ENCODE assay signal across 18 cellular contexts in the genomic region with DNA sequence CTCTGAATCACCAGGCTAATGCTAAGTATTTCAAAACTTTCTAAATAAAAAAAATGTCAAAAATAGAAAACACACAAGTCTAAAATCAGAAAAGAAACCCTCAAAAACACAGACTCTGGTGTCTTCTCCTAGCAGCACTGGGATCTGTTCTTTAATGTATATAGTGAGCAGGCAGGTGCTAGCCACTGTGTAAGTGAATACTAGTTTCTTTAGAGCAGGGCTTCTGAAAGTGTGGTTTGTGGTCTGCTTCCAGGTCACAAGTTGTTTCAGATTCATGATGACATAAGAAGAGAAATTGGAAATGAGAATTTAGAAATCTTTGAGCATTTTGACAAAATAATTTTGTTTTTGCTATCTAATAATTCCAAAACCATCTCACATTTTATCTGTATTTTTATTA.
A peak's percentile ranks its signal among the peaks of the same experiment; 100 is the strongest.
DNase-seq lines count a peak whose midpoint lies in the region; ATAC-seq and TF ChIP-seq lines count a peak whose summit lies in the region.
"Had no signal": no experiment of that assay in that cellular context is flagged by ENCODE, and none has a peak within 500 bp of the region (broad histone marks: within the 10 kb centered on the region; RNA-seq: fewer than 3 reads in every experiment).

No MANE protein-coding gene starts in this region.

- ATAC-seq in GM21381 (IDR thresholded peaks at IDR 0.05; ENCODE audit: unreplicated experiment) (no peak), HG02588 (IDR thresholded peaks at IDR 0.05; ENCODE audit: unreplicated experiment) (no peak)
- ATAC-seq: CD8-positive, alpha-beta T cell; Right ventricle myocardium inferior had no signal

- peak overlapping the region; percentile 61 for H3K27ac ChIP-seq in KMS-11
- H3K27ac ChIP-seq: BLaER1 treated with 17β-estradiol and CSF1 and Interleukin-3, amounts not matched to agents 10 nM and 100 nM; Peyer's patch; SK-N-MC had no signal

- peaks cover 58% of the 10 kb centered on the region for H3K4me1 ChIP-seq in KMS-11 (ENCODE audit: low read depth, poor library complexity, severe bottlenecking)
- H3K4me1 ChIP-seq: BLaER1 treated with 17β-estradiol and CSF1 and Interleukin-3, amounts not matched to agents 10 nM and 100 nM; Peyer's patch had no signal

- DNase-seq in RPMI8226 (peak; percentile 83), choroid plexus epithelial cell (ENCODE audit: low read depth) (peak; percentile 58), NCI-H1048 (lab: John Stamatoyannopoulos, UW) (no peak), NCI-H1694 treated with DMSO at 0.1 percent for 48 hours (lab: John Stamatoyannopoulos, UW) (no peak)
- DNase-seq: Calu3; CD8-positive, alpha-beta T cell; H7; HFFc6; IMR-90; NCI-H1105; NCI-H2081 treated with DMSO at 0.1 percent for 48 hours; Peyer's patch had no signal

- H3K27me3 ChIP-seq in KMS-11 (ENCODE audit: insufficient read depth, low read depth), result no peaks in the 10 kb centered on the region
- H3K27me3 ChIP-seq: BLaER1 treated with 17β-estradiol and CSF1 and Interleukin-3, amounts not matched to agents 10 nM and 100 nM; Peyer's patch had no signal

- TF ChIP-seq CTCF in KMS-11 (conservative IDR thresholded peaks at IDR 0.05; ENCODE audit: low read depth, low read length) (no peak), choroid plexus epithelial cell (conservative IDR thresholded peaks at IDR 0.05; ENCODE audit: low read depth, low read length) (no peak)

- H4K20me1 ChIP-seq in KMS-11 (ENCODE audit: insufficient read depth), result no peaks in the 10 kb centered on the region
- H4K20me1 ChIP-seq: BLaER1 treated with 17β-estradiol and CSF1 and Interleukin-3, amounts not matched to agents 10 nM and 100 nM had no signal

- peak overlapping the region; percentile 60 for H3K4me2 ChIP-seq in KMS-11
- H3K4me2 ChIP-seq: BLaER1 treated with 17β-estradiol and CSF1 and Interleukin-3, amounts not matched to agents 10 nM and 100 nM had no signal

- H3K36me3 ChIP-seq in KMS-11 (ENCODE audit: insufficient read depth), result no peaks in the 10 kb centered on the region
- H3K36me3 ChIP-seq: BLaER1 treated with 17β-estradiol and CSF1 and Interleukin-3, amounts not matched to agents 10 nM and 100 nM; Peyer's patch had no signal

- H3K9ac ChIP-seq in KMS-11, result peak overlapping the region; percentile 4; the same call in 1 of the 2 replicates
- H3K9ac ChIP-seq: BLaER1 treated with 17β-estradiol and CSF1 and Interleukin-3, amounts not matched to agents 10 nM and 100 nM had no signal

- H2AFZ ChIP-seq in KMS-11 (ENCODE audit: low read depth), result no peak overlapping the region

- H3K4me3 ChIP-seq in KMS-11 (IDR thresholded peaks at IDR 0.05; ENCODE audit: insufficient read depth, low read depth, low read length) (no peak overlapping the region), choroid plexus epithelial cell (ENCODE audit: low read depth, low read length) (no peak overlapping the region)
- H3K4me3 ChIP-seq: BLaER1 treated with 17β-estradiol and CSF1 and Interleukin-3, amounts not matched to agents 10 nM and 100 nM; Peyer's patch; SK-N-MC had no signal

- H3K79me2 ChIP-seq in KMS-11 (ENCODE audit: insufficient read depth, low read depth), result no peaks in the 10 kb centered on the region

Comparison
In these comparisons a context has a peak if more than half of its experiments do, and no peak if none do; other contexts are left out.
1. DNase-seq: peak in RPMI8226 (single experiment) and choroid plexus epithelial cell (single experiment); none in NCI-H1048 (single experiment) and NCI-H1694 treated with DMSO at 0.1 percent for 48 hours (single experiment).